ENCODE assay signal across 12 cellular contexts in genomic region chr2:112811276-112811831, GRCh38. TPM values are rescaled to one million over a fixed set of nuclear protein-coding genes. Genes with fewer than 3 reads are reported as not detected.
DNase-seq lines count a peak whose midpoint lies in the region; ATAC-seq and TF ChIP-seq lines count a peak whose summit lies in the region.
"Had no signal": no experiment of that assay in that cellular context is flagged by ENCODE, and none has a peak within 500 bp of the region (broad histone marks: within the 10 kb centered on the region; RNA-seq: fewer than 3 reads in every experiment).

No MANE protein-coding gene starts in this region.

- peaks cover 9% of the 10 kb centered on the region for H3K9me3 Mint-ChIP-seq in activated CD4-positive, alpha-beta T cell treated with anti-CD3 and anti-CD28 coated beads for 36 hours (ENCODE audit: low read depth)
- H3K9me3 Mint-ChIP-seq in endothelial cell (ENCODE audit: unreplicated experiment) = no peaks in the 10 kb centered on the region

- H3K27ac Mint-ChIP-seq in activated CD4-positive, alpha-beta T cell treated with anti-CD3 and anti-CD28 coated beads for 36 hours = peak overlapping the region; percentile 72
- peak overlapping the region; percentile 62 for H3K27ac Mint-ChIP-seq in T-helper 17 cell
- H3K27ac Mint-ChIP-seq in endothelial cell (ENCODE audit: unreplicated experiment) = peak overlapping the region; percentile 95

- H2AFZ ChIP-seq in parathyroid adenoma = no peak overlapping the region

- peak overlapping the region; percentile 22 for H3K27ac ChIP-seq in parathyroid adenoma

- no peaks in the 10 kb centered on the region for H3K4me1 ChIP-seq in parathyroid adenoma

- no peak overlapping the region for H3K4me3 Mint-ChIP-seq in activated CD4-positive, alpha-beta T cell treated with anti-CD3 and anti-CD28 coated beads for 36 hours
- H3K4me3 Mint-ChIP-seq in T-helper 17 cell (no peak overlapping the region), endothelial cell (ENCODE audit: unreplicated experiment) (no peak overlapping the region)

- no peaks in the 10 kb centered on the region for H3K36me3 ChIP-seq in parathyroid adenoma (ENCODE audit: control insufficient read depth, insufficient read depth, low read length)
- H3K36me3 ChIP-seq: upper lobe of left lung had no signal

- peak; percentile 10 for ATAC-seq in activated CD4-positive, alpha-beta T cell treated with anti-CD3 and anti-CD28 coated beads for 36 hours
- no peak for ATAC-seq in T-helper 17 cell

- H3K27me3 Mint-ChIP-seq in activated CD4-positive, alpha-beta T cell treated with anti-CD3 and anti-CD28 coated beads for 36 hours = no peaks in the 10 kb centered on the region
- H3K27me3 Mint-ChIP-seq in T-helper 17 cell (no peaks in the 10 kb centered on the region), endothelial cell (ENCODE audit: unreplicated experiment) (peaks cover 10% of the 10 kb centered on the region)

- TF ChIP-seq CTCF in endothelial cell (IDR thresholded peaks at IDR 0.05; ENCODE audit: unreplicated experiment) (no peak), parathyroid adenoma (IDR thresholded peaks at IDR 0.05) (no peak)

- peaks cover 25% of the 10 kb centered on the region for H3K4me1 Mint-ChIP-seq in activated CD4-positive, alpha-beta T cell treated with anti-CD3 and anti-CD28 coated beads for 36 hours
- H3K4me1 Mint-ChIP-seq in T-helper 17 cell (peaks cover 20% of the 10 kb centered on the region), endothelial cell (ENCODE audit: unreplicated experiment) (peaks cover 43% of the 10 kb centered on the region)

- H3K9me3 ChIP-seq in T-helper 17 cell (ENCODE audit: control insufficient read depth, low read length, poor library complexity, severe bottlenecking) (no peaks in the 10 kb centered on the region), parathyroid adenoma (ENCODE audit: control insufficient read depth, low read length) (no peaks in the 10 kb centered on the region)

- no peak overlapping the region for H3K9ac ChIP-seq in parathyroid adenoma

- H3K27me3 ChIP-seq in parathyroid adenoma (ENCODE audit: control insufficient read depth, insufficient read depth, low read length) = no peaks in the 10 kb centered on the region
- H3K27me3 ChIP-seq: upper lobe of left lung had no signal

- no peak overlapping the region for H3K4me3 ChIP-seq in parathyroid adenoma (ENCODE audit: low read depth, low read length)
- H3K4me3 ChIP-seq: A549, upper lobe of left lung had no signal

- intact Hi-C loops in activated CD4-positive, alpha-beta T cell treated with anti-CD3 and anti-CD28 coated beads for 36 hours (cut with DNase I, micrococcal nuclease) = no loop called here

- POLR2A ChIA-PET in activated CD4-positive, alpha-beta T cell treated with anti-CD3 and anti-CD28 coated beads for 36 hours (lab: Charles Lee) = no interaction called here

- DNase-seq in activated CD4-positive, alpha-beta T cell treated with anti-CD3 and anti-CD28 coated beads for 36 hours = no peak
- no peak for DNase-seq in activated CD4-positive, alpha-beta T cell treated with anti-CD3 and anti-CD28 coated beads, Interleukin-2, amount 50 U/mL, for 1 hour
- no peak for DNase-seq in T-helper 17 cell
- DNase-seq in endothelial cell (ENCODE audit: low spot score) = peak; percentile 15
- no peak for DNase-seq in kidney tubule cell (ENCODE audit: low spot score)
- no peak for DNase-seq in T1000 (lab: John Stamatoyannopoulos, UW)
- DNase-seq in NCI-H1436 treated with DMSO at 0.1 percent for 48 hours (lab: John Stamatoyannopoulos, UW) = no peak
- DNase-seq: DMS153, islet precursor cell, upper lobe of left lung had no signal

- H3K4me2 ChIP-seq in parathyroid adenoma (ENCODE audit: low read length) = no peak overlapping the region

- CTCF ChIA-PET in activated CD4-positive, alpha-beta T cell treated with anti-CD3 and anti-CD28 coated beads for 36 hours (lab: Charles Lee) = interaction anchor here (0.7 to 1.8 kb wide), 3 partner anchors 8 to 75 kb away, joined by 3 to 4 read pairs (median 3); no protein-coding TSS in a partner anchor

- H3K79me2 ChIP-seq in parathyroid adenoma = no peaks in the 10 kb centered on the region

- no peaks in the 10 kb centered on the region for H3K36me3 Mint-ChIP-seq in activated CD4-positive, alpha-beta T cell treated with anti-CD3 and anti-CD28 coated beads for 36 hours (ENCODE audit: low read depth)
- peaks cover 2% of the 10 kb centered on the region for H3K36me3 Mint-ChIP-seq in T-helper 17 cell (ENCODE audit: low read depth)
- H3K36me3 Mint-ChIP-seq in endothelial cell (ENCODE audit: low read depth, unreplicated experiment) = no peaks in the 10 kb centered on the region

RNA-seq across cellular contexts. Expression of gene IL1B, which starts 25.2 kb away (rescaled TPM):
- total RNA-seq in activated CD4-positive, alpha-beta T cell treated with anti-CD3 and anti-CD28 coated beads for 36 hours = under 1 TPM; 0.18 to 0.37 TPM
- total RNA-seq in T-helper 17 cell (10 to 100 TPM; 30.8 to 61.2 TPM), endothelial cell (ENCODE audit: unreplicated experiment) (not detected)

RNA-seq across cellular contexts. Expression of gene IL1A, which starts 27.1 kb away (rescaled TPM):
- 1 to 10 TPM; 6.6 to 6.9 TPM for total RNA-seq in activated CD4-positive, alpha-beta T cell treated with anti-CD3 and anti-CD28 coated beads for 36 hours
- total RNA-seq in T-helper 17 cell (under 1 TPM; 0.35 to 0.44 TPM), endothelial cell (ENCODE audit: unreplicated experiment) (0.26 TPM)

RNA-seq across cellular contexts. Expression of gene CKAP2L, which starts 46.9 kb away (rescaled TPM):
- 10 to 100 TPM; 38.4 to 46.7 TPM for total RNA-seq in activated CD4-positive, alpha-beta T cell treated with anti-CD3 and anti-CD28 coated beads for 36 hours
- under 1 TPM; 0.37 to 0.97 TPM for total RNA-seq in T-helper 17 cell
- total RNA-seq in endothelial cell (ENCODE audit: unreplicated experiment) = 5.5 TPM

Comparison
In these comparisons a context has a peak if more than half of its experiments do, and no peak if none do; other contexts are left out.
1. RNA of gene IL1B, which starts 25.2 kb away (total RNA-seq): 30.8 to 61.2 TPM in T-helper 17 cell; 0.18 to 0.37 TPM in activated CD4-positive, alpha-beta T cell treated with anti-CD3 and anti-CD28 coated beads for 36 hours and not detected in endothelial cell (single experiment); every median in the first group is over 10 times any median in the second.
2. Peak in every context shown above with its lines, with median percentiles within 50 percentile points of each other: H3K27ac Mint-ChIP-seq.